Comparison of ENCODE assay signal across 21 cellular contexts in the genomic region with DNA sequence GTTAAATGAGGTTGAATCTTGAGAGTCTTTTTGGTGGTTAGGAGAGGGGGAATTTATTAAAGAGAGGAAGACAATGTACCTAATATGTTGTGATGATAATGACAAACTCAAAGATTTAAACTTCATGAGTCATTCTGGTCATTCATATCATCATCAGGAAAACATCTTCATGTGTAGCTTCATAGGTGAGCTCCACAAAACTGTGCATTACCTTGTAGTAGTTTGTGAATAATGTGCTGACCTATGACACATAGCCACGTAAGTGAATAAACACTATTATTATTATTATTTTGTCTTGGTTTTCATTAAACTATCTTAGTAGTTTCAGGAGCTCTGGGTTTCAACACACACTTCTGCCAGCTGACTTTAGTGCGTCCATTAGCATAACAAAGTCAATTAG. TPM values are rescaled to one million over a fixed set of nuclear protein-coding genes. Genes with fewer than 3 reads are reported as not detected.
DNase-seq lines count a peak whose midpoint lies in the region; ATAC-seq and TF ChIP-seq lines count a peak whose summit lies in the region.
"Had no signal": no experiment of that assay in that cellular context is flagged by ENCODE, and none has a peak within 500 bp of the region (broad histone marks: within the 10 kb centered on the region; RNA-seq: fewer than 3 reads in every experiment).

No MANE protein-coding gene starts in this region.

- TF ChIP-seq CTCF in brain microvascular endothelial cell (IDR thresholded peaks at IDR 0.05; ENCODE audit: low read depth, low read length, missing control alignments), result no peak
- TF ChIP-seq CTCF in progenitor cell of endocrine pancreas (IDR thresholded peaks at IDR 0.05; ENCODE audit: unreplicated experiment), result no peak

- H3K27ac ChIP-seq in HUES48 (ENCODE audit: low read depth, low read length) (peak overlapping the region; percentile 89), brain microvascular endothelial cell (peak overlapping the region; percentile 90)
- H3K27ac ChIP-seq: BLaER1 treated with 17β-estradiol and CSF1 and Interleukin-3, amounts not matched to agents 10 nM and 100 nM had no signal

- H3K9me3 ChIP-seq in HUES48 (ENCODE audit: control insufficient read depth, insufficient read depth, low read length) (no peaks in the 10 kb centered on the region), iPS-18c (ENCODE audit: control insufficient read depth, insufficient read depth, low read length) (no peaks in the 10 kb centered on the region)
- H3K9me3 ChIP-seq: spleen, stomach had no signal

- H3K4me3 ChIP-seq in HUES48 (ENCODE audit: low read depth, low read length), result peak overlapping the region; percentile 96
- H3K4me3 ChIP-seq in brain microvascular endothelial cell (ENCODE audit: low read depth, low read length), result peak overlapping the region; percentile 89
- 0 out of 2 replicates have a peak overlapping the region, but pooled peaks have one; percentile 82 for H3K4me3 ChIP-seq in iPS-18c (ENCODE audit: insufficient read depth, low read depth, low read length)
- H3K4me3 ChIP-seq: BLaER1 treated with 17β-estradiol and CSF1 and Interleukin-3, amounts not matched to agents 10 nM and 100 nM had no signal

- no peaks in the 10 kb centered on the region for H3K27me3 Mint-ChIP-seq in progenitor cell of endocrine pancreas

- H3K9me3 Mint-ChIP-seq in progenitor cell of endocrine pancreas (ENCODE audit: low read depth), result peaks cover 3% of the 10 kb centered on the region

- H3K9ac ChIP-seq in HUES48 (ENCODE audit: low read depth, low read length), result no peak overlapping the region
- H3K9ac ChIP-seq: BLaER1 treated with 17β-estradiol and CSF1 and Interleukin-3, amounts not matched to agents 10 nM and 100 nM had no signal

- peaks cover 3% of the 10 kb centered on the region for H3K36me3 Mint-ChIP-seq in progenitor cell of endocrine pancreas (ENCODE audit: insufficient read depth)

- H3K27me3 ChIP-seq in HUES48 (ENCODE audit: control insufficient read depth, insufficient read depth, low read length), result peaks cover 9% of the 10 kb centered on the region; the same call in 1 of the 2 replicates
- H3K27me3 ChIP-seq in brain microvascular endothelial cell (replicated peaks), result no peaks in the 10 kb centered on the region
- H3K27me3 ChIP-seq: BLaER1 treated with 17β-estradiol and CSF1 and Interleukin-3, amounts not matched to agents 10 nM and 100 nM had no signal

- H3K27ac Mint-ChIP-seq in progenitor cell of endocrine pancreas, result peak overlapping the region; percentile 96

- peaks cover 54% of the 10 kb centered on the region for H3K4me1 ChIP-seq in HUES48 (ENCODE audit: control insufficient read depth, insufficient read depth, low read length)
- H3K4me1 ChIP-seq: BLaER1 treated with 17β-estradiol and CSF1 and Interleukin-3, amounts not matched to agents 10 nM and 100 nM had no signal

- no peak for ATAC-seq in HG03095 (IDR thresholded peaks at IDR 0.05; ENCODE audit: unreplicated experiment)
- no peak for ATAC-seq in HG02610 (IDR thresholded peaks at IDR 0.05; ENCODE audit: unreplicated experiment)
- ATAC-seq: left ventricle myocardium superior had no signal

- DNase-seq in brain microvascular endothelial cell, result no peak
- no peak for DNase-seq in progenitor cell of endocrine pancreas (ENCODE audit: low spot score, unreplicated experiment)
- no peak for DNase-seq in germinal center (ENCODE audit: low spot score)
- DNase-seq in NCI-H1105 treated with DMSO at 0.1 percent for 48 hours (lab: John Stamatoyannopoulos, UW), result no peak
- DNase-seq: activated CD4-positive, alpha-beta T cell treated with anti-CD3 and anti-CD28 coated beads for 1 hour; activated naive CD4-positive, alpha-beta T cell treated with anti-CD3 and anti-CD28 coated beads, Interleukin-2, amount 50 U/mL, for 16 hours; DMS53; GOT3; hippocampal formation; left ventricle myocardium superior; NCI-H1436 treated with DMSO at 0.1 percent for 48 hours; nucleus accumbens; spleen; stomach had no signal

- peak overlapping the region; percentile 98 for H3K4me3 Mint-ChIP-seq in progenitor cell of endocrine pancreas (ENCODE audit: low read depth)
- H3K4me3 Mint-ChIP-seq: central memory CD8-positive, alpha-beta T cell had no signal

- in situ Hi-C loops in brain microvascular endothelial cell (cut with HindIII; ENCODE audit: low pct_ligation_motif_present, low sequenced_read_pairs), result no loop called here

- peaks cover 46% of the 10 kb centered on the region for H3K4me1 Mint-ChIP-seq in progenitor cell of endocrine pancreas (ENCODE audit: low read depth)
- H3K4me1 Mint-ChIP-seq: central memory CD8-positive, alpha-beta T cell had no signal

- H3K36me3 ChIP-seq in HUES48 (ENCODE audit: control insufficient read depth, insufficient read depth, low read length) (no peaks in the 10 kb centered on the region), brain microvascular endothelial cell (replicated peaks) (no peaks in the 10 kb centered on the region)
- H3K36me3 ChIP-seq: BLaER1 treated with 17β-estradiol and CSF1 and Interleukin-3, amounts not matched to agents 10 nM and 100 nM; spleen; stomach had no signal

RNA-seq across cellular contexts. Expression of gene GPC6, which starts 1.0 kb away (rescaled TPM):
- 48.4 and 50.3 TPM in 2 replicates for total RNA-seq in progenitor cell of endocrine pancreas
- total RNA-seq: OCI-LY7 had no signal
